In the genomic region with DNA sequence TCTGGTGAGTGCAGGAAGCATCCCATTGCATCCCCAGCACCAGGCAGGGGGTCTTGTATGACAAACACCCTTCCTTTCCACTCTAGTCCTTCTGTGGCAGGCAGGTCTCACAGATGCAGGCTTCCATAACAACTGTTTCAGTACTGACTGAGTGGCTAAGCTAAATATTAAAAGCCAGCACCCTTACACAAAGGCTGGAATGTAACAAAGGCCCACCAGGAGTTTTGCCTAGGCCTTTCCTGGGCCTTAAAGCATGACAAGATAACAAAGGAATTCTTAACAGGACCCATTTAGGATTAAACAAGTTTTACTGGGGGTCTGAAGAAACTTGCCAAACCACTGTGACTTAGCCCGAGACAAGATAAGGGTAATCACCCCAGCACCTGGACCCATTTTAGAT, we compare ENCODE assay signal across 1 cellular context.
TF ChIP-seq lines count a peak whose summit lies in the region.

No MANE protein-coding gene starts in this region.

TF ChIP-seq in H1, 55 proteins besides CTCF, POLR2A, EP300 and RAD21:
- TF ChIP-seq TEAD4 (IDR thresholded peaks at IDR 0.05; ENCODE audit: low read depth, low read length) (0 out of 2 replicates have a peak, but pooled peaks have one; percentile 7), SIRT6 (IDR thresholded peaks at IDR 0.05; ENCODE audit: low read length) (no peak), SIN3A (conservative IDR thresholded peaks at IDR 0.05 in 1 of 2, IDR thresholded peaks at IDR 0.05 in 1 of 2; ENCODE audit: low read depth in 1 of 2, low read length in 2 of 2) (no peak)
TF ChIP-seq in H1: peak in this region for 1.
